Comparison of ENCODE assay signal across 9 cellular contexts in genomic region chr4:148834804-148835598, GRCh38.
DNase-seq lines count a peak whose midpoint lies in the region; ATAC-seq and TF ChIP-seq lines count a peak whose summit lies in the region.
"Had no signal": no experiment of that assay in that cellular context is flagged by ENCODE, and none has a peak within 500 bp of the region (broad histone marks: within the 10 kb centered on the region; RNA-seq: fewer than 3 reads in every experiment).

No MANE protein-coding gene starts in this region.

- TF ChIP-seq CTCF in esophagus squamous epithelium (IDR thresholded peaks at IDR 0.05) (no peak), GM10266 (IDR thresholded peaks at IDR 0.05; ENCODE audit: control insufficient read depth, insufficient read depth, low read depth, missing control alignments) (no peak)

- WGBS in right cardiac atrium: 38% methylated on average over 6 of the region's 6 CpGs
- WGBS in esophagus squamous epithelium, 2 donors: 49 to 68% methylated on average over 6 of the region's 6 CpGs

- DNase-seq in right cardiac atrium (peak in 2 of 3 donors; percentile 8 to 34), Right ventricle myocardium superior (no peak), NOMO-1 (lab: John Stamatoyannopoulos, UW; ENCODE audit: unreplicated experiment in 2 of 2) (peak; percentile 43 to 73), hepatic stellate cell (ENCODE audit: low spot score) (peak; percentile 31), NCI-H1694 (lab: John Stamatoyannopoulos, UW) (no peak), esophagus squamous epithelium (lab: John Stamatoyannopoulos, UW) (no peak), GM10266 (ENCODE audit: extremely low spot score) (no peak)
- no peak for DNase-seq in activated T-cell treated with anti-CD3 and anti-CD28 coated beads, Interleukin-2, amount 50 U/mL, for 1 hour
- DNase-seq: effector memory CD8-positive, alpha-beta T cell had no signal

- H3K4me3 ChIP-seq in right cardiac atrium (ENCODE audit: low read length): no peak overlapping the region
- H3K4me3 ChIP-seq in esophagus squamous epithelium: no peak overlapping the region

- no peaks in the 10 kb centered on the region for H3K4me1 ChIP-seq in right cardiac atrium (ENCODE audit: control insufficient read depth, insufficient read depth, low read length)
- H3K4me1 ChIP-seq in esophagus squamous epithelium: no peaks in the 10 kb centered on the region

- intact Hi-C loops in right cardiac atrium (cut with DNase I): no loop called here
- intact Hi-C loops in Right ventricle myocardium superior (cut with DNase I): no loop called here
- intact Hi-C loops in esophagus squamous epithelium (cut with DNase I): no loop called here

- H3K27ac ChIP-seq in right cardiac atrium (ENCODE audit: low read length) (no peak overlapping the region), esophagus squamous epithelium (no peak overlapping the region)

- no peaks in the 10 kb centered on the region for H3K27me3 ChIP-seq in right cardiac atrium (ENCODE audit: control insufficient read depth, insufficient read depth)
- H3K27me3 ChIP-seq in esophagus squamous epithelium: no peaks in the 10 kb centered on the region

- TF ChIP-seq POLR2A in esophagus squamous epithelium (IDR thresholded peaks at IDR 0.05): no peak

- ATAC-seq in right cardiac atrium (peak in 1 of 2 donors; percentile 34), Right ventricle myocardium superior (ENCODE audit: poor library complexity) (no peak)
- ATAC-seq: effector memory CD8-positive, alpha-beta T cell had no signal

- H3K36me3 ChIP-seq in esophagus squamous epithelium: no peaks in the 10 kb centered on the region

- no peaks in the 10 kb centered on the region for H3K9me3 ChIP-seq in right cardiac atrium (ENCODE audit: control insufficient read depth, low read length)
- H3K9me3 ChIP-seq in esophagus squamous epithelium: no peaks in the 10 kb centered on the region

Comparison
In these comparisons a context has a peak if more than half of its experiments do, and no peak if none do; other contexts are left out.
1. DNase-seq: peak in right cardiac atrium (2 of 3), NOMO-1 (2 of 2) and hepatic stellate cell (single experiment); none in Right ventricle myocardium superior (single experiment), NCI-H1694 (single experiment), esophagus squamous epithelium (single experiment), activated T-cell treated with anti-CD3 and anti-CD28 coated beads, Interleukin-2, amount 50 U/mL, for 1 hour (single experiment) and GM10266 (single experiment).